ENCODE assay signal across 13 cellular contexts in genomic region chr7:128020161-128020560, GRCh38. TPM values are rescaled to one million over a fixed set of nuclear protein-coding genes. Genes with fewer than 3 reads are reported as not detected.
DNase-seq lines count a peak whose midpoint lies in the region; ATAC-seq and TF ChIP-seq lines count a peak whose summit lies in the region.
"Had no signal": no experiment of that assay in that cellular context is flagged by ENCODE, and none has a peak within 500 bp of the region (broad histone marks: within the 10 kb centered on the region; RNA-seq: fewer than 3 reads in every experiment).

No MANE protein-coding gene starts in this region.

- peaks cover 5% of the 10 kb centered on the region; the same call in 1 of the 2 replicates for H3K79me2 ChIP-seq in PC-9 (ENCODE audit: low read depth)

- POLR2A ChIA-PET in PC-9 (lab: Charles Lee; ENCODE audit: unreplicated experiment) = no interaction called here

- no peaks in the 10 kb centered on the region for H4K20me1 ChIP-seq in PC-9 (ENCODE audit: insufficient read depth)

- TF ChIP-seq POLR2A in esophagus squamous epithelium (IDR thresholded peaks at IDR 0.05) = no peak

- no peak overlapping the region for H2AFZ ChIP-seq in PC-9

- H3K27me3 ChIP-seq in GM06990 (replicated peaks; ENCODE audit: control insufficient read depth, insufficient read depth, low read length) (no peaks in the 10 kb centered on the region), PC-9 (ENCODE audit: insufficient read depth, low read depth) (no peaks in the 10 kb centered on the region), esophagus squamous epithelium (no peaks in the 10 kb centered on the region)

- H3F3A ChIP-seq in PC-9 (ENCODE audit: insufficient read depth, low read depth) = peaks cover 39% of the 10 kb centered on the region

- H3K27ac ChIP-seq in 22Rv1 (no peak overlapping the region), PC-9 (peak overlapping the region; percentile 99), esophagus squamous epithelium (no peak overlapping the region)
- H3K27ac ChIP-seq: HL-60 had no signal

- peak overlapping the region; percentile 57; the same call in 1 of the 2 replicates for H3K4me2 ChIP-seq in PC-9

- ATAC-seq in HG02981 (IDR thresholded peaks at IDR 0.05; ENCODE audit: unreplicated experiment) = no peak

- CTCF ChIA-PET in PC-9 (lab: Charles Lee) = no interaction called here

- H3K4me1 ChIP-seq in PC-9 (replicated peaks; ENCODE audit: insufficient read depth) (peaks cover 47% of the 10 kb centered on the region), esophagus squamous epithelium (peaks cover 23 to 75% (median 26%) of the 10 kb centered on the region in 3 donors)

- H3K4me3 ChIP-seq in GM06990 (replicated peaks; ENCODE audit: low read depth, low read length) (no peak overlapping the region), PC-9 (no peak overlapping the region), epithelial cell of proximal tubule (ENCODE audit: low read depth, low read length) (no peak overlapping the region), esophagus squamous epithelium (no peak overlapping the region)

- DNase-seq in GM06990 (ENCODE audit: extremely low read depth, insufficient read length) (no peak), PC-9 (no peak), epithelial cell of proximal tubule (ENCODE audit: low read depth) (no peak), NCI-H2196 treated with DMSO at 0.1 percent for 48 hours (lab: John Stamatoyannopoulos, UW; ENCODE audit: unreplicated experiment) (no peak), esophagus squamous epithelium (lab: John Stamatoyannopoulos, UW) (no peak), UCSD-AML1 (lab: John Stamatoyannopoulos, UW; ENCODE audit: unreplicated experiment) (no peak)
- DNase-seq: central memory CD4-positive, alpha-beta T cell; DMS79; NCI-H774; occipital lobe had no signal

- no peaks in the 10 kb centered on the region for H3K9me2 ChIP-seq in PC-9 (ENCODE audit: insufficient read depth)

- no TSS peak for BruUV-seq in PC-9 (replicated peaks; lab: Mats Ljungman, UMichigan)

- intact Hi-C loops in PC-9 (cut with micrococcal nuclease; ENCODE audit: unreplicated experiment) = loop anchor here (5.0 kb wide), 3 partner anchors 142 to 433 kb away; partner anchors contain the start of genes ARF5 and GCC1
- intact Hi-C loops in esophagus squamous epithelium (cut with DNase I) = no loop called here

- TF ChIP-seq CTCF in 22Rv1 (IDR thresholded peaks at IDR 0.05) (peak; percentile 74), GM06990 (IDR thresholded peaks at IDR 0.05; ENCODE audit: insufficient read depth, low read length, poor library complexity, severe bottlenecking) (peak; percentile 49), PC-9 (conservative IDR thresholded peaks at IDR 0.05) (no peak; the same call in 1 of the 2 replicates), epithelial cell of proximal tubule (conservative IDR thresholded peaks at IDR 0.05; ENCODE audit: low read depth, low read length) (peak; percentile 54), esophagus squamous epithelium (IDR thresholded peaks at IDR 0.05) (peak in 1 of 6 experiments; percentile 14)

- H3K9me3 ChIP-seq in PC-9 (ENCODE audit: insufficient read depth, low read depth) (no peaks in the 10 kb centered on the region), esophagus squamous epithelium (no peaks in the 10 kb centered on the region)

- WGBS in esophagus squamous epithelium, 2 donors = 89 to 93% methylated on average over 6 of the region's 6 CpGs

- H3K36me3 ChIP-seq in GM06990 (ENCODE audit: control insufficient read depth, insufficient read depth, low read length) (peaks cover 13% of the 10 kb centered on the region), PC-9 (ENCODE audit: low read depth) (no peaks in the 10 kb centered on the region), esophagus squamous epithelium (peaks cover 0 to 20% (median 0%) of the 10 kb centered on the region in 3 donors)

RNA-seq across cellular contexts. Expression of gene LRRC4, which starts 11.1 kb away (rescaled TPM):
- total RNA-seq in PC-9 (2021) (0.10 and 0.39 TPM in 2 replicates), epithelial cell of proximal tubule (1.1 and 1.3 TPM in 2 replicates), esophagus squamous epithelium (10 to 100 TPM in 1 of 4 donors, 1 to 10 TPM in 3; 2.9 to 11.1 (median 6.5) TPM)
